18 cellular contexts compared by ENCODE assay signal in genomic region chr15:40320409-40320808, GRCh38. TPM values are rescaled to one million over a fixed set of nuclear protein-coding genes. Genes with fewer than 3 reads are reported as not detected.
DNase-seq lines count a peak whose midpoint lies in the region; TF ChIP-seq lines count a peak whose summit lies in the region.
"Had no signal": no experiment of that assay in that cellular context is flagged by ENCODE, and none has a peak within 500 bp of the region (broad histone marks: within the 10 kb centered on the region; RNA-seq: fewer than 3 reads in every experiment).

No MANE protein-coding gene starts in this region.

- no peak for TF ChIP-seq CTCF in neural cell (IDR thresholded peaks at IDR 0.05; ENCODE audit: poor library complexity, severe bottlenecking)
- no peak for TF ChIP-seq CTCF in osteoblast (IDR thresholded peaks at IDR 0.05; ENCODE audit: extremely low read depth, low read depth, low read length)

- POLR2A ChIA-PET in activated CD4-positive, alpha-beta memory T cell treated with anti-CD3 and anti-CD28 coated beads for 36 hours (lab: Charles Lee): interaction anchor here (1.8 kb wide), 1 partner anchor 12 kb away, joined by 4 read pairs; no protein-coding TSS in a partner anchor
- POLR2A ChIA-PET in activated CD4-positive, alpha-beta memory T cell treated with anti-CD3 and anti-CD28 coated beads, Interleukin-2, amount 10 ng/mL, durations not matched to agents 7 days and 5 days (lab: Charles Lee): interaction anchor here (1.2 to 4.3 kb wide), 3 partner anchors 8 to 35 kb away, joined by 3 to 44 read pairs (median 4); partner anchors contain the start of gene PLCB2

- no peaks in the 10 kb centered on the region for H4K20me1 ChIP-seq in neural cell (ENCODE audit: insufficient read depth)
- H4K20me1 ChIP-seq in osteoblast (ENCODE audit: insufficient read depth, low read length): peaks cover 6% of the 10 kb centered on the region

- CTCF ChIA-PET in activated CD4-positive, alpha-beta memory T cell treated with anti-CD3 and anti-CD28 coated beads for 36 hours (lab: Charles Lee): interaction anchor here (0.6 to 23.9 kb wide), 15 partner anchors 9 to 187 kb away, joined by 3 to 500 read pairs (median 7); partner anchors contain the start of gene PLCB2
- CTCF ChIA-PET in activated CD4-positive, alpha-beta memory T cell treated with anti-CD3 and anti-CD28 coated beads, Interleukin-2, amount 10 ng/mL, durations not matched to agents 7 days and 5 days (lab: Charles Lee): interaction anchor here (0.9 to 7.5 kb wide), 7 partner anchors 11 to 102 kb away, joined by 3 to 133 read pairs (median 11); partner anchors contain the start of gene PLCB2

- no peaks in the 10 kb centered on the region for H3F3A ChIP-seq in neural cell (ENCODE audit: insufficient read depth, low read length, poor library complexity, severe bottlenecking)

- intact Hi-C loops in activated CD4-positive, alpha-beta memory T cell treated with anti-CD3 and anti-CD28 coated beads for 36 hours (cut with micrococcal nuclease): loop anchor here (5.0 kb wide), 2 partner anchors 37 to 38 kb away; partner anchors contain the start of genes ANKRD63 and DISP2

- H3K4me3 ChIP-seq in adipocyte (ENCODE audit: low read length): no peak overlapping the region
- no peak overlapping the region for H3K4me3 ChIP-seq in neural cell (ENCODE audit: low read length)
- no peak overlapping the region for H3K4me3 ChIP-seq in osteoblast (ENCODE audit: insufficient read depth, low read length)
- H3K4me3 ChIP-seq: MG63 had no signal

- no peak overlapping the region for H3K4me2 ChIP-seq in neural cell (ENCODE audit: low read length)
- H3K4me2 ChIP-seq in osteoblast (ENCODE audit: insufficient read depth, low read length): no peak overlapping the region

- H3K9me3 Mint-ChIP-seq in activated CD4-positive, alpha-beta memory T cell treated with anti-CD3 and anti-CD28 coated beads for 36 hours: no peaks in the 10 kb centered on the region
- H3K9me3 Mint-ChIP-seq in activated CD4-positive, alpha-beta memory T cell treated with anti-CD3 and anti-CD28 coated beads, Interleukin-2, amount 10 ng/mL, durations not matched to agents 7 days and 5 days: no peaks in the 10 kb centered on the region
- H3K9me3 Mint-ChIP-seq: CD8-positive, alpha-beta memory T cell had no signal

- peaks cover 13% of the 10 kb centered on the region for H3K4me1 Mint-ChIP-seq in activated CD4-positive, alpha-beta memory T cell treated with anti-CD3 and anti-CD28 coated beads for 36 hours (ENCODE audit: low read depth)
- peaks cover 23% of the 10 kb centered on the region for H3K4me1 Mint-ChIP-seq in activated CD4-positive, alpha-beta memory T cell treated with anti-CD3 and anti-CD28 coated beads, Interleukin-2, amount 10 ng/mL, durations not matched to agents 7 days and 5 days

- TF ChIP-seq EP300 in neural cell (conservative IDR thresholded peaks at IDR 0.05; ENCODE audit: poor library complexity, severe bottlenecking): no peak

- in situ Hi-C loops in G401 (cut with HindIII; ENCODE audit: low sequenced_read_pairs): no loop called here

- no peak for DNase-seq in activated CD4-positive, alpha-beta memory T cell treated with anti-CD3 and anti-CD28 coated beads for 36 hours
- DNase-seq in activated CD4-positive, alpha-beta memory T cell treated with anti-CD3 and anti-CD28 coated beads, Interleukin-2, amount 10 ng/mL, durations not matched to agents 7 days and 5 days: no peak
- DNase-seq in G401 (ENCODE audit: low spot score) (peak; percentile 64), adipocyte (ENCODE audit: low read depth) (no peak), hypothalamus (lab: John Stamatoyannopoulos, UW) (no peak), NCI-H2171 (lab: John Stamatoyannopoulos, UW) (no peak), osteoblast (ENCODE audit: insufficient read length, low spot score, missing footprints) (no peak)
- DNase-seq: DMS153, MG63, NCI-H2107 had no signal

- H3K9ac ChIP-seq in adipocyte (ENCODE audit: low read length) (peak overlapping the region; percentile 13), neural cell (ENCODE audit: low read length) (no peak overlapping the region)

- peaks cover 3% of the 10 kb centered on the region for H3K27me3 ChIP-seq in adipocyte (replicated peaks; ENCODE audit: control insufficient read depth, insufficient read depth, low read length)
- H3K27me3 ChIP-seq in neural cell (ENCODE audit: insufficient read depth, low read depth, low read length): no peaks in the 10 kb centered on the region
- no peaks in the 10 kb centered on the region for H3K27me3 ChIP-seq in osteoblast (ENCODE audit: insufficient read depth, low read length)
- H3K27me3 ChIP-seq: BE2C, MG63 had no signal

- H3K27me3 Mint-ChIP-seq in activated CD4-positive, alpha-beta memory T cell treated with anti-CD3 and anti-CD28 coated beads for 36 hours: peaks cover 3% of the 10 kb centered on the region
- peaks cover 32% of the 10 kb centered on the region for H3K27me3 Mint-ChIP-seq in activated CD4-positive, alpha-beta memory T cell treated with anti-CD3 and anti-CD28 coated beads, Interleukin-2, amount 10 ng/mL, durations not matched to agents 7 days and 5 days

- H3K4me3 Mint-ChIP-seq in activated CD4-positive, alpha-beta memory T cell treated with anti-CD3 and anti-CD28 coated beads for 36 hours: no peak overlapping the region
- H3K4me3 Mint-ChIP-seq in activated CD4-positive, alpha-beta memory T cell treated with anti-CD3 and anti-CD28 coated beads, Interleukin-2, amount 10 ng/mL, durations not matched to agents 7 days and 5 days: no peak overlapping the region

- H3K9me3 ChIP-seq in adipocyte (ENCODE audit: control insufficient read depth, low read length): no peaks in the 10 kb centered on the region
- no peaks in the 10 kb centered on the region for H3K9me3 ChIP-seq in neural cell (ENCODE audit: low read length)
- H3K9me3 ChIP-seq in osteoblast (ENCODE audit: low read depth, low read length): no peaks in the 10 kb centered on the region
- H3K9me3 ChIP-seq: BE2C, MG63 had no signal

- no peaks in the 10 kb centered on the region for H3K9me2 ChIP-seq in neural cell (ENCODE audit: insufficient read depth, low read length)

- H3K27ac ChIP-seq in neural cell (ENCODE audit: low read length): peak overlapping the region; percentile 21
- H3K27ac ChIP-seq in osteoblast (ENCODE audit: low read depth, low read length): no peak overlapping the region
- H3K27ac ChIP-seq: 22Rv1 had no signal

- no peak for TF ChIP-seq RAD21 in neural cell (conservative IDR thresholded peaks at IDR 0.05)

- H3K4me1 ChIP-seq in adipocyte (ENCODE audit: control insufficient read depth, insufficient read depth, low read length) (peaks cover 16% of the 10 kb centered on the region), osteoblast (ENCODE audit: insufficient read depth, low read length) (peaks cover 14% of the 10 kb centered on the region)

- H3K36me3 Mint-ChIP-seq in activated CD4-positive, alpha-beta memory T cell treated with anti-CD3 and anti-CD28 coated beads for 36 hours: no peaks in the 10 kb centered on the region
- peaks cover 4% of the 10 kb centered on the region for H3K36me3 Mint-ChIP-seq in activated CD4-positive, alpha-beta memory T cell treated with anti-CD3 and anti-CD28 coated beads, Interleukin-2, amount 10 ng/mL, durations not matched to agents 7 days and 5 days (ENCODE audit: low read depth)
- H3K36me3 Mint-ChIP-seq: CD8-positive, alpha-beta memory T cell had no signal

- H2AFZ ChIP-seq in neural cell (ENCODE audit: low read depth, low read length): no peak overlapping the region
- H2AFZ ChIP-seq in osteoblast (ENCODE audit: low read length): no peak overlapping the region

- no peaks in the 10 kb centered on the region for H3K36me3 ChIP-seq in adipocyte (ENCODE audit: control insufficient read depth, insufficient read depth, low read length, severe bottlenecking)
- H3K36me3 ChIP-seq in neural cell (ENCODE audit: insufficient read depth, low read length): no peaks in the 10 kb centered on the region
- no peaks in the 10 kb centered on the region for H3K36me3 ChIP-seq in osteoblast (ENCODE audit: insufficient read depth, low read length)
- H3K36me3 ChIP-seq: BE2C, MG63 had no signal

- H3K79me2 ChIP-seq in neural cell (replicated peaks; ENCODE audit: insufficient read depth, low read length) (peaks cover 6% of the 10 kb centered on the region), osteoblast (ENCODE audit: insufficient read depth, low read length) (peaks cover 12% of the 10 kb centered on the region)

- H3K27ac Mint-ChIP-seq in activated CD4-positive, alpha-beta memory T cell treated with anti-CD3 and anti-CD28 coated beads for 36 hours: peak overlapping the region; percentile 15
- no peak overlapping the region for H3K27ac Mint-ChIP-seq in activated CD4-positive, alpha-beta memory T cell treated with anti-CD3 and anti-CD28 coated beads, Interleukin-2, amount 10 ng/mL, durations not matched to agents 7 days and 5 days

RNA-seq across cellular contexts. Expression of gene INAFM2, which starts 3.1 kb away (rescaled TPM):
- total RNA-seq in activated CD4-positive, alpha-beta memory T cell treated with anti-CD3 and anti-CD28 coated beads for 36 hours: 1 to 10 TPM; 6.7 to 7.4 TPM
- total RNA-seq in activated CD4-positive, alpha-beta memory T cell treated with anti-CD3 and anti-CD28 coated beads, Interleukin-2, amount 10 ng/mL, durations not matched to agents 7 days and 5 days: 1 to 10 TPM; 8.7 to 8.9 TPM
- 203 TPM in 2 replicates for total RNA-seq in G401 (2014; rRNA removed; shearing (Covaris generic))
- 14.8 and 15.7 TPM in 2 replicates for polyA plus RNA-seq in neural cell
- 20.4 and 20.7 TPM in 2 replicates for polyA minus RNA-seq in neural cell
- total RNA-seq in osteoblast: 16.8 and 17.7 TPM in 2 replicates

RNA-seq across cellular contexts. Expression of gene PLCB2, which starts 12.7 kb away (rescaled TPM):
- total RNA-seq in activated CD4-positive, alpha-beta memory T cell treated with anti-CD3 and anti-CD28 coated beads for 36 hours: 10 to 100 TPM; 65.3 to 70.7 TPM
- 100 to 1,000 TPM; 140 TPM for total RNA-seq in activated CD4-positive, alpha-beta memory T cell treated with anti-CD3 and anti-CD28 coated beads, Interleukin-2, amount 10 ng/mL, durations not matched to agents 7 days and 5 days
- total RNA-seq in G401 (2014; rRNA removed; shearing (Covaris generic)): 99.6 and 145 TPM in 2 replicates
- 7.4 and 9.2 TPM in 2 replicates for polyA plus RNA-seq in neural cell
- polyA minus RNA-seq in neural cell: 3.2 and 4.1 TPM in 2 replicates
- total RNA-seq in osteoblast: under 0.01 TPM in 2 replicates

RNA-seq across cellular contexts. Expression of gene CCDC9B, which starts 20.3 kb away (rescaled TPM):
- total RNA-seq in activated CD4-positive, alpha-beta memory T cell treated with anti-CD3 and anti-CD28 coated beads for 36 hours: 1 to 10 TPM in 1 of 2 experiments, under 1 TPM in 1; 0.53 to 1.6 TPM
- 1 to 10 TPM; 2.0 to 2.6 TPM for total RNA-seq in activated CD4-positive, alpha-beta memory T cell treated with anti-CD3 and anti-CD28 coated beads, Interleukin-2, amount 10 ng/mL, durations not matched to agents 7 days and 5 days
- 4.7 and 5.9 TPM in 2 replicates for total RNA-seq in G401 (2014; rRNA removed; shearing (Covaris generic))
- polyA plus RNA-seq in neural cell: not detected in 2 replicates
- polyA minus RNA-seq in neural cell: not detected in 2 replicates
- 18.3 and 23.9 TPM in 2 replicates for total RNA-seq in osteoblast

RNA-seq across cellular contexts. Expression of gene PHGR1, which starts 30.4 kb away (rescaled TPM):
- total RNA-seq in activated CD4-positive, alpha-beta memory T cell treated with anti-CD3 and anti-CD28 coated beads for 36 hours: not detected
- not detected for total RNA-seq in activated CD4-positive, alpha-beta memory T cell treated with anti-CD3 and anti-CD28 coated beads, Interleukin-2, amount 10 ng/mL, durations not matched to agents 7 days and 5 days
- not detected in 2 replicates for total RNA-seq in G401 (2014; rRNA removed; shearing (Covaris generic))
- not detected in 2 replicates for polyA plus RNA-seq in neural cell
- not detected in 2 replicates for polyA minus RNA-seq in neural cell
- total RNA-seq in osteoblast: not detected in 2 replicates
- total RNA-seq: CD8-positive, alpha-beta memory T cell; H7; HT1080; PC-3 had no signal
- polyA plus RNA-seq: CD14-positive monocyte; CD8-positive, alpha-beta memory T cell had no signal

RNA-seq across cellular contexts. Expression of gene ANKRD63, which starts 37.5 kb away (rescaled TPM):
- total RNA-seq in activated CD4-positive, alpha-beta memory T cell treated with anti-CD3 and anti-CD28 coated beads for 36 hours: not detected
- not detected for total RNA-seq in activated CD4-positive, alpha-beta memory T cell treated with anti-CD3 and anti-CD28 coated beads, Interleukin-2, amount 10 ng/mL, durations not matched to agents 7 days and 5 days
- total RNA-seq in G401 (2014; rRNA removed; shearing (Covaris generic)): 8.4 and 14.9 TPM in 2 replicates
- 2.1 TPM in 1 of 2 replicates, not detected in the other for polyA plus RNA-seq in neural cell
- polyA minus RNA-seq in neural cell: not detected in 2 replicates
- not detected in 2 replicates for total RNA-seq in osteoblast
- total RNA-seq: CD8-positive, alpha-beta memory T cell; HT1080 had no signal
- polyA plus RNA-seq: CD14-positive monocyte; CD8-positive, alpha-beta memory T cell had no signal

Comparison
In these comparisons a context has a peak if more than half of its experiments do, and no peak if none do; other contexts are left out.
1. RNA of gene INAFM2, which starts 3.1 kb away (total RNA-seq): 203 TPM in G401; 16.8 to 17.7 TPM in osteoblast, 8.7 to 8.9 TPM in activated CD4-positive, alpha-beta memory T cell treated with anti-CD3 and anti-CD28 coated beads, Interleukin-2, amount 10 ng/mL, durations not matched to agents 7 days and 5 days and 6.7 to 7.4 TPM in activated CD4-positive, alpha-beta memory T cell treated with anti-CD3 and anti-CD28 coated beads for 36 hours; every median in the first group is over 10 times any median in the second.
2. RNA of gene PLCB2, which starts 12.7 kb away (total RNA-seq): 99.6 to 145 TPM in G401, 140 TPM in activated CD4-positive, alpha-beta memory T cell treated with anti-CD3 and anti-CD28 coated beads, Interleukin-2, amount 10 ng/mL, durations not matched to agents 7 days and 5 days and 65.3 to 70.7 TPM in activated CD4-positive, alpha-beta memory T cell treated with anti-CD3 and anti-CD28 coated beads for 36 hours; under 0.01 TPM in osteoblast; every median in the first group is over 10 times any median in the second.